Comparison of ENCODE assay signal across 13 cellular contexts in the genomic region with DNA sequence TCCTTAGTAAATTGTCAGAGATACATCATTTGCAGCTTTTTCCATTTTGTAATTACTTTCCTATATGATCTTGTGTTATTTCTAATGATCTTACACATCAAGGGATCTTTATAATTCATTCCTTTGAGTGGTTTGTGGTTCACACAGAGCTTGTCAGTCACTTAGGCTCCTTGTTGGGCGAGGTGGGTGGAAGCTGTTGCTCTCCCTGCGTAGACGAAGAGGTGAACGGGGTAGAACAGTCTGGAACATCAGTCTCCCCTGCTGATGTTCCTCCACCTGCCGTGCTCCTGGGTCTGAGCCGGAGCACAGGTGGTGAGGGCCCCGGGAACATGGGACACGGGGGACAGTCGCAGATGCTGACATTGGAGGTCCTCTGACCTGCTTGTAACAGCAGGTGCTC. TPM values are rescaled to one million over a fixed set of nuclear protein-coding genes. Genes with fewer than 3 reads are reported as not detected.
DNase-seq lines count a peak whose midpoint lies in the region; ATAC-seq and TF ChIP-seq lines count a peak whose summit lies in the region.
"Not testable (repeated sequence)": the region's sequence is repeated elsewhere in the genome, so short reads cannot be mapped to it uniquely, and the experiment has no call there.
"Had no signal": no experiment of that assay in that cellular context is flagged by ENCODE, and none has a peak within 500 bp of the region (broad histone marks: within the 10 kb centered on the region; RNA-seq: fewer than 3 reads in every experiment).

No MANE protein-coding gene starts in this region.

- not testable (repeated sequence) for H3K27ac ChIP-seq in Panc1 (ENCODE audit: low read length); upper lobe of right lung

- H3K27me3 Mint-ChIP-seq in activated CD4-positive, alpha-beta T cell treated with anti-CD3 and anti-CD28 coated beads for 36 hours; activated T-cell treated with anti-CD3 and anti-CD28 coated beads, Interleukin-2, amount 50 U/mL, for 24 hours; activated naive CD8-positive, alpha-beta T cell treated with anti-CD3 and anti-CD28 coated beads, Interleukin-2, amount 50 U/mL, for 24 hours: not testable (repeated sequence)

- in situ Hi-C loops in Panc1 (cut with HindIII; ENCODE audit: low pct_unique_long_range_greater_than_20kb, low sequenced_read_pairs), result not testable (repeated sequence)

- not testable (repeated sequence) for DNase-seq in Panc1 (ENCODE audit: low read depth, low spot score); activated CD4-positive, alpha-beta T cell treated with anti-CD3 and anti-CD28 coated beads for 36 hours; activated T-cell treated with anti-CD3 and anti-CD28 coated beads, Interleukin-2, amount 50 U/mL, for 24 hours; activated naive CD8-positive, alpha-beta T cell treated with anti-CD3 and anti-CD28 coated beads, Interleukin-2, amount 50 U/mL, for 24 hours; upper lobe of right lung
- DNase-seq in head of caudate nucleus, result peak in 32 of 42 donors; percentile 19 to 85 (median 57)

- not testable (repeated sequence) for H3K27me3 ChIP-seq in Panc1 (ENCODE audit: control insufficient read depth, insufficient read depth, low read length); upper lobe of right lung

- CTCF ChIA-PET in Panc1 (lab: Charles Lee), result interaction anchor here (0.6 kb wide), 1 partner anchor 13 kb away, joined by 3 read pairs; no protein-coding TSS in a partner anchor
- CTCF ChIA-PET in activated CD4-positive, alpha-beta T cell treated with anti-CD3 and anti-CD28 coated beads for 36 hours (lab: Charles Lee), result interaction anchor here (0.5 kb wide), 1 partner anchor 38 kb away, joined by 4 read pairs; no protein-coding TSS in a partner anchor

- TF ChIP-seq CTCF in Panc1 (IDR thresholded peaks at IDR 0.05); upper lobe of right lung (IDR thresholded peaks at IDR 0.05): not testable (repeated sequence)

- BruUV-seq in Panc1 (replicated peaks; lab: Mats Ljungman, UMichigan), result TSS peak; percentile 29

- not testable (repeated sequence) for H3K36me3 ChIP-seq in Panc1 (ENCODE audit: control insufficient read depth, insufficient read depth, low read length)
- peaks cover 94% of the 10 kb centered on the region for H3K36me3 ChIP-seq in upper lobe of right lung

- not testable (repeated sequence) for H3K4me3 Mint-ChIP-seq in activated CD4-positive, alpha-beta T cell treated with anti-CD3 and anti-CD28 coated beads for 36 hours; activated T-cell treated with anti-CD3 and anti-CD28 coated beads, Interleukin-2, amount 50 U/mL, for 24 hours; activated naive CD8-positive, alpha-beta T cell treated with anti-CD3 and anti-CD28 coated beads, Interleukin-2, amount 50 U/mL, for 24 hours

- H3K4me1 ChIP-seq in Panc1 (ENCODE audit: control insufficient read depth, insufficient read depth, low read length); upper lobe of right lung: not testable (repeated sequence)

- not testable (repeated sequence) for H3K9me3 Mint-ChIP-seq in activated CD4-positive, alpha-beta T cell treated with anti-CD3 and anti-CD28 coated beads for 36 hours (ENCODE audit: low read depth); activated T-cell treated with anti-CD3 and anti-CD28 coated beads, Interleukin-2, amount 50 U/mL, for 24 hours; activated naive CD8-positive, alpha-beta T cell treated with anti-CD3 and anti-CD28 coated beads, Interleukin-2, amount 50 U/mL, for 24 hours

- not testable (repeated sequence) for H3K4me1 Mint-ChIP-seq in activated CD4-positive, alpha-beta T cell treated with anti-CD3 and anti-CD28 coated beads for 36 hours; activated T-cell treated with anti-CD3 and anti-CD28 coated beads, Interleukin-2, amount 50 U/mL, for 24 hours (ENCODE audit: low read depth); activated naive CD8-positive, alpha-beta T cell treated with anti-CD3 and anti-CD28 coated beads, Interleukin-2, amount 50 U/mL, for 24 hours

- POLR2A ChIA-PET in Panc1 (lab: Charles Lee); activated CD4-positive, alpha-beta T cell treated with anti-CD3 and anti-CD28 coated beads for 36 hours (lab: Charles Lee): not testable (repeated sequence)

- H3K27ac Mint-ChIP-seq in activated CD4-positive, alpha-beta T cell treated with anti-CD3 and anti-CD28 coated beads for 36 hours, result peak overlapping the region; percentile 7
- H3K27ac Mint-ChIP-seq in activated T-cell treated with anti-CD3 and anti-CD28 coated beads, Interleukin-2, amount 50 U/mL, for 24 hours, result peak overlapping the region; percentile 4
- H3K27ac Mint-ChIP-seq in activated naive CD8-positive, alpha-beta T cell treated with anti-CD3 and anti-CD28 coated beads, Interleukin-2, amount 50 U/mL, for 24 hours, result peak overlapping the region; percentile 36

- not testable (repeated sequence) for ATAC-seq in Panc1; activated CD4-positive, alpha-beta T cell treated with anti-CD3 and anti-CD28 coated beads for 36 hours; activated naive CD8-positive, alpha-beta T cell treated with anti-CD3 and anti-CD28 coated beads, Interleukin-2, amount 50 U/mL, for 24 hours
- ATAC-seq in upper lobe of right lung, result peak; percentile 29

- H3K36me3 Mint-ChIP-seq in activated CD4-positive, alpha-beta T cell treated with anti-CD3 and anti-CD28 coated beads for 36 hours (ENCODE audit: low read depth), result peaks cover 43% of the 10 kb centered on the region
- peaks cover 79% of the 10 kb centered on the region for H3K36me3 Mint-ChIP-seq in activated T-cell treated with anti-CD3 and anti-CD28 coated beads, Interleukin-2, amount 50 U/mL, for 24 hours (ENCODE audit: low read depth)
- H3K36me3 Mint-ChIP-seq in activated naive CD8-positive, alpha-beta T cell treated with anti-CD3 and anti-CD28 coated beads, Interleukin-2, amount 50 U/mL, for 24 hours (ENCODE audit: low read depth), result peaks cover 44% of the 10 kb centered on the region

- not testable (repeated sequence) for H3K9me3 ChIP-seq in Panc1 (ENCODE audit: control insufficient read depth, insufficient read depth, low read depth, low read length); upper lobe of right lung

- H3K4me3 ChIP-seq in Panc1 (ENCODE audit: low read depth in 2 of 2, low read length in 2 of 2); upper lobe of right lung: not testable (repeated sequence)

- intact Hi-C loops in Panc1 (cut with micrococcal nuclease; ENCODE audit: unreplicated experiment); head of caudate nucleus (cut with DNase I); upper lobe of right lung (cut with DNase I): not testable (repeated sequence)
- intact Hi-C loops in activated CD4-positive, alpha-beta T cell treated with anti-CD3 and anti-CD28 coated beads for 36 hours (cut with DNase I, micrococcal nuclease), result loop anchor here in 1 of 2 experiments (5.0 kb wide), 1 partner anchor 1357 kb away; no protein-coding TSS in a partner anchor

RNA-seq across cellular contexts. Expression of gene SDHA, which starts 17.4 kb away (rescaled TPM):
- total RNA-seq in Panc1 (2021; ENCODE audit: unreplicated experiment), result 171 TPM
- polyA plus RNA-seq in Panc1 (2012; ENCODE audit: insufficient read length), result 185 TPM
- 100 to 1,000 TPM; 104 to 121 TPM for total RNA-seq in activated CD4-positive, alpha-beta T cell treated with anti-CD3 and anti-CD28 coated beads for 36 hours
- 94.0 TPM for total RNA-seq in upper lobe of right lung

RNA-seq across cellular contexts. Expression of gene CCDC127, which starts 17.6 kb away (rescaled TPM):
- 8.1 TPM for total RNA-seq in Panc1 (2021; ENCODE audit: unreplicated experiment)
- 5.5 TPM for polyA plus RNA-seq in Panc1 (2012; ENCODE audit: insufficient read length)
- total RNA-seq in activated CD4-positive, alpha-beta T cell treated with anti-CD3 and anti-CD28 coated beads for 36 hours, result 1 to 10 TPM; 6.0 to 7.0 TPM
- total RNA-seq in upper lobe of right lung, result 5.5 TPM

RNA-seq across cellular contexts. Expression of gene PDCD6, which starts 35.9 kb away (rescaled TPM):
- total RNA-seq in Panc1 (2021; ENCODE audit: unreplicated experiment) (148 TPM), upper lobe of right lung (69.5 TPM)
- polyA plus RNA-seq in Panc1 (2012; ENCODE audit: insufficient read length), result 249 TPM
- total RNA-seq in activated CD4-positive, alpha-beta T cell treated with anti-CD3 and anti-CD28 coated beads for 36 hours, result 10 to 100 TPM; 69.5 to 91.6 TPM

RNA-seq across cellular contexts. Expression of gene LRRC14B, which starts 44.2 kb away (rescaled TPM):
- total RNA-seq in Panc1 (2021; ENCODE audit: unreplicated experiment) (0.82 TPM), upper lobe of right lung (not detected)
- 0.74 TPM for polyA plus RNA-seq in Panc1 (2012; ENCODE audit: insufficient read length)
- total RNA-seq in activated CD4-positive, alpha-beta T cell treated with anti-CD3 and anti-CD28 coated beads for 36 hours, result under 1 TPM in 1 of 2 experiments, not detected in 1; 0.11 TPM
- total RNA-seq: A172; B cell; Caco-2; Calu3; CD8-positive, alpha-beta T cell had no signal
- polyA plus RNA-seq: A549, BJ had no signal
